Comparison of ENCODE assay signal across 11 cellular contexts in the genomic region with DNA sequence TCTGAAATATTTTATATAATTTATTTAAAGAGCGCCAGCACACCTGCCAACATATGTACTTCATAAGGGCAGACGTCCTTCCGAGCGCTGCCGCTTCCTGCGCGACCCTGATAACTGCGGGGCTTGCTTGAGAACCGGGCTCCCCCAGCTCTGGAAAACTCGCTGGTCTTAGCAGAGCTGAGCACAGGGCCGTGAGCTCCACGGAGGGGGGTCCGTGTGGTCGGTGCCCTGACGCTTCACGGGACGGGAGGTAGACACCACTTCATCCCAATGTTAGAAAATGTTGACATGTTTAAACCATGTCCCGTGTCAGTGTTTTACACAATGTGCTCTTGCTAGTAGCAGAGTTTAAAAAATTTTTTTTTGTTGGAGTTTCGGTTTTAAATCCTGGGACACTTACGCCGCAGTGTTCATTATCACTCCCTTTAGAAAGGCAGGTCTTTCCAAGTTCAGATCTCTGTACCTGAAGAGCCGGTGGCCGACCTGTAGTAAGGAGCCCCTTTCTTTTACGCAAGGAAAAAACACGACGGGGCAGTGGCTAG. TPM values are rescaled to one million over a fixed set of nuclear protein-coding genes. Genes with fewer than 3 reads are reported as not detected.
DNase-seq lines count a peak whose midpoint lies in the region; TF ChIP-seq lines count a peak whose summit lies in the region.
"Had no signal": no experiment of that assay in that cellular context is flagged by ENCODE, and none has a peak within 500 bp of the region (broad histone marks: within the 10 kb centered on the region; RNA-seq: fewer than 3 reads in every experiment).

No MANE protein-coding gene starts in this region.

- H2AFZ ChIP-seq in OCI-LY7 (ENCODE audit: low read length) = no peak overlapping the region

- H3K36me3 ChIP-seq in CD4-positive, alpha-beta memory T cell (ENCODE audit: insufficient read depth, low read length) = no peaks in the 10 kb centered on the region
- peaks cover 11% of the 10 kb centered on the region for H3K36me3 ChIP-seq in OCI-LY7 (ENCODE audit: insufficient read depth, low read length)
- H3K36me3 ChIP-seq: colonic mucosa had no signal

- TSS peak; percentile 51 for BruUV-seq in OCI-LY7 (replicated peaks; lab: Mats Ljungman, UMichigan)

- no peaks in the 10 kb centered on the region for H4K20me1 ChIP-seq in OCI-LY7 (ENCODE audit: insufficient read depth, low read length)

- peaks cover 36% of the 10 kb centered on the region for H3K79me2 ChIP-seq in OCI-LY7 (ENCODE audit: insufficient read depth, low read depth, low read length)

- POLR2A ChIA-PET in CD4-positive, alpha-beta memory T cell (lab: Charles Lee; ENCODE audit: partially characterized antibody) = interaction anchor here (0.6 to 17.0 kb wide), 10 partner anchors 8 to 248 kb away, joined by 3 to 173 read pairs (median 4); no protein-coding TSS in a partner anchor
- POLR2A ChIA-PET in OCI-LY7 (lab: Charles Lee) = interaction anchor here (0.5 to 2.3 kb wide), 3 partner anchors 8 to 127 kb away, joined by 4 to 7 read pairs (median 5); no protein-coding TSS in a partner anchor

- TF ChIP-seq CTCF in OCI-LY7 (conservative IDR thresholded peaks at IDR 0.05; ENCODE audit: low read length) = no peak
- TF ChIP-seq CTCF in nephron progenitor cell (IDR thresholded peaks at IDR 0.05) = no peak

- peak overlapping the region; percentile 79 to 97 (median 94) for H3K4me3 Mint-ChIP-seq in CD4-positive, alpha-beta memory T cell
- peak overlapping the region; percentile 30 for H3K4me3 Mint-ChIP-seq in nephron progenitor cell

- H3K27me3 Mint-ChIP-seq in CD4-positive, alpha-beta memory T cell = peaks cover 0 to 3% of the 10 kb centered on the region in 2 donors
- peaks cover 64% of the 10 kb centered on the region for H3K27me3 Mint-ChIP-seq in nephron progenitor cell (ENCODE audit: low read depth, poor library complexity)

- H3K27ac ChIP-seq in CD4-positive, alpha-beta memory T cell (ENCODE audit: low read depth, low read length) = peak overlapping the region; percentile 47
- peak overlapping the region; percentile 87 for H3K27ac ChIP-seq in OCI-LY7 (ENCODE audit: low read depth, low read length, poor library complexity, severe bottlenecking)
- H3K27ac ChIP-seq: colonic mucosa had no signal

- peaks cover 18 to 57% (median 33%) of the 10 kb centered on the region in 4 donors for H3K4me1 Mint-ChIP-seq in CD4-positive, alpha-beta memory T cell
- peaks cover 27% of the 10 kb centered on the region for H3K4me1 Mint-ChIP-seq in nephron progenitor cell

- no peaks in the 10 kb centered on the region for H3K9me3 Mint-ChIP-seq in CD4-positive, alpha-beta memory T cell
- no peaks in the 10 kb centered on the region for H3K9me3 Mint-ChIP-seq in nephron progenitor cell

- peaks cover 0 to 19% of the 10 kb centered on the region in 2 donors for H3K36me3 Mint-ChIP-seq in CD4-positive, alpha-beta memory T cell
- no peaks in the 10 kb centered on the region for H3K36me3 Mint-ChIP-seq in nephron progenitor cell (ENCODE audit: low read depth)

- no peak for DNase-seq in CD4-positive, alpha-beta memory T cell
- DNase-seq in OCI-LY7 (ENCODE audit: low spot score) (peak; percentile 31), dermis blood vessel endothelial cell (peak; percentile 30), nephron progenitor cell (no peak), islet precursor cell (no peak), GF-D8 (lab: John Stamatoyannopoulos, UW) (no peak), T1000 (lab: John Stamatoyannopoulos, UW) (no peak), NCI-H748 treated with DMSO at 0.1 percent for 48 hours (lab: John Stamatoyannopoulos, UW) (no peak)
- DNase-seq: Caco-2, colonic mucosa, NCI-H1930 had no signal

- H3K9me3 ChIP-seq in CD4-positive, alpha-beta memory T cell (ENCODE audit: control insufficient read depth in 1 of 2, low read length in 2 of 2) = no peaks in the 10 kb centered on the region
- no peaks in the 10 kb centered on the region for H3K9me3 ChIP-seq in OCI-LY7 (ENCODE audit: low read length)
- H3K9me3 ChIP-seq: Caco-2, colonic mucosa had no signal

- H3K9me2 ChIP-seq in OCI-LY7 (ENCODE audit: insufficient read depth, low read length) = no peaks in the 10 kb centered on the region

- peak overlapping the region; percentile 79 to 97 (median 91) for H3K27ac Mint-ChIP-seq in CD4-positive, alpha-beta memory T cell
- H3K27ac Mint-ChIP-seq in nephron progenitor cell = no peak overlapping the region

- CTCF ChIA-PET in CD4-positive, alpha-beta memory T cell (lab: Charles Lee; ENCODE audit: partially characterized antibody) = interaction anchor here (0.6 to 4.7 kb wide), 13 partner anchors 8 to 132 kb away, joined by 3 to 32 read pairs (median 4); no protein-coding TSS in a partner anchor
- CTCF ChIA-PET in OCI-LY7 (lab: Charles Lee; ENCODE audit: unreplicated experiment) = interaction anchor here (0.6 kb wide), 1 partner anchor 76 kb away, joined by 3 read pairs; no protein-coding TSS in a partner anchor

- H3K4me1 ChIP-seq in CD4-positive, alpha-beta memory T cell (ENCODE audit: insufficient read depth, low read length) = peaks cover 57% of the 10 kb centered on the region
- H3K4me1 ChIP-seq in OCI-LY7 (ENCODE audit: insufficient read depth, low read length, poor library complexity, severe bottlenecking) = peaks cover 43% of the 10 kb centered on the region
- H3K4me1 ChIP-seq: Caco-2 had no signal

- intact Hi-C loops in CD4-positive, alpha-beta memory T cell (cut with micrococcal nuclease) = loop anchor here (10.0 kb wide), 1 partner anchor 707 kb away; the partner anchor contains the start of gene ADNP2
- intact Hi-C loops in OCI-LY7 (cut with micrococcal nuclease; ENCODE audit: unreplicated experiment) = loop anchor here (2.0 kb wide), 2 partner anchors 63 to 131 kb away; no protein-coding TSS in a partner anchor

- H3K4me3 ChIP-seq in CD4-positive, alpha-beta memory T cell (ENCODE audit: low read length in 2 of 2) = peak overlapping the region; percentile 11 to 54
- peak overlapping the region; percentile 86 for H3K4me3 ChIP-seq in OCI-LY7 (ENCODE audit: low read depth, low read length, poor library complexity, severe bottlenecking)

- peak overlapping the region; percentile 100 for H3K4me2 ChIP-seq in OCI-LY7 (ENCODE audit: low read length)

- H3K27me3 ChIP-seq in CD4-positive, alpha-beta memory T cell (ENCODE audit: insufficient read depth, low read length) = no peaks in the 10 kb centered on the region

RNA-seq across cellular contexts. Expression of gene NFATC1, which starts 1.6 kb away (rescaled TPM):
- 10 to 100 TPM; 64.3 to 69.6 TPM for total RNA-seq in CD4-positive, alpha-beta memory T cell
- polyA plus RNA-seq in CD4-positive, alpha-beta memory T cell = 10 to 100 TPM; 15.3 to 45.5 TPM
- 15.3 and 23.6 TPM in 2 replicates for total RNA-seq in OCI-LY7 (2014; rRNA removed; shearing (Covaris generic))
- total RNA-seq in OCI-LY7 (2022) = 50.4 and 54.3 TPM in 2 replicates
- total RNA-seq in dermis blood vessel endothelial cell = 17.0 and 19.3 TPM in 2 replicates

Comparison
In these comparisons a context has a peak if more than half of its experiments do, and no peak if none do; other contexts are left out.
1. DNase-seq: peak in OCI-LY7 (single experiment) and dermis blood vessel endothelial cell (single experiment); none in CD4-positive, alpha-beta memory T cell (0 of 5), nephron progenitor cell (single experiment), islet precursor cell (single experiment), GF-D8 (single experiment), T1000 (single experiment) and NCI-H748 treated with DMSO at 0.1 percent for 48 hours (single experiment).